Comparison of ENCODE assay signal across 6 cellular contexts in the genomic region with DNA sequence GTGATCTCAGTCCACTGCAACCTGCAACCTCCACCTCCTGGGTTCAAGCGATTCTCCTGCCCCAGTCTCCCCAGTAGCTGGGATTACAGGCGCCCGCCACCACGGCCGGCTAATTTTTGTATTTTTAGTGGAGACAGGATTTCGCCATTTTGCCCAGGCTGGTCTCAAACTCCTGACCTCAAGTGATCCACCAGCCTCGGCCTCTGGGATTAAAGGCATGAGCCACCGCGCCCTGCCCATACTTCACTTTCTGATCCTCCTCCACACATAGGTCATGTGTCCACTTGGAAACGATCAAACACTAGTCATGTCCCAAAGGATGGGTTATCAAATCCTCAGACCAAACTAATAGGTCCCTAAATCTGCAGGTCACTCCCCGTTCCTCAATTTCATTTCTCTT. TPM values are rescaled to one million over a fixed set of nuclear protein-coding genes. Genes with fewer than 3 reads are reported as not detected.
DNase-seq lines count a peak whose midpoint lies in the region; ATAC-seq and TF ChIP-seq lines count a peak whose summit lies in the region.
"Not testable (repeated sequence)": the region's sequence is repeated elsewhere in the genome, so short reads cannot be mapped to it uniquely, and the experiment has no call there.

No MANE protein-coding gene starts in this region.

- H3K9me3 Mint-ChIP-seq in activated T-cell treated with anti-CD3 and anti-CD28 coated beads, Interleukin-2, amount 50 U/mL, for 24 hours: not testable (repeated sequence)

- not testable (repeated sequence) for H3K27me3 ChIP-seq in BLaER1; Loucy (ENCODE audit: insufficient read depth, low read length, poor library complexity, severe bottlenecking); ectodermal cell (ENCODE audit: control insufficient read depth, insufficient read depth, low read length, poor library complexity, severe bottlenecking); gastrocnemius medialis

- not testable (repeated sequence) for H3F3A ChIP-seq in Loucy (ENCODE audit: low read depth)

- H3K36me3 Mint-ChIP-seq in activated T-cell treated with anti-CD3 and anti-CD28 coated beads, Interleukin-2, amount 50 U/mL, for 24 hours (ENCODE audit: low read depth): peaks cover 27% of the 10 kb centered on the region

- H2AFZ ChIP-seq in Loucy (ENCODE audit: low read length): not testable (repeated sequence)

- H3K27ac ChIP-seq in BLaER1 (peak overlapping the region; percentile 60; the same call in 1 of the 2 replicates), gastrocnemius medialis (peak overlapping the region; percentile 89 to 98 (median 96))
- not testable (repeated sequence) for H3K27ac ChIP-seq in ectodermal cell (ENCODE audit: insufficient read depth, low read depth, low read length, poor library complexity, severe bottlenecking)

- peak overlapping the region; percentile 96 for H3K4me3 Mint-ChIP-seq in activated T-cell treated with anti-CD3 and anti-CD28 coated beads, Interleukin-2, amount 50 U/mL, for 24 hours

- DNase-seq in activated T-cell treated with anti-CD3 and anti-CD28 coated beads, Interleukin-2, amount 50 U/mL, for 24 hours; gastrocnemius medialis: not testable (repeated sequence)
- peak; percentile 5 for DNase-seq in kidney glomerular epithelial cell (lab: John Stamatoyannopoulos, UW)

- H3K27ac Mint-ChIP-seq in activated T-cell treated with anti-CD3 and anti-CD28 coated beads, Interleukin-2, amount 50 U/mL, for 24 hours: peak overlapping the region; percentile 99

- intact Hi-C loops in gastrocnemius medialis (cut with DNase I; ENCODE audit: low total_unique reads): not testable (repeated sequence)

- H3K36me3 ChIP-seq in BLaER1 (peaks cover 44% of the 10 kb centered on the region), gastrocnemius medialis (peaks cover 0 to 35% of the 10 kb centered on the region in 2 donors)
- H3K36me3 ChIP-seq in Loucy (ENCODE audit: insufficient read depth, low read length); ectodermal cell (ENCODE audit: control insufficient read depth, insufficient read depth, low read length): not testable (repeated sequence)

- not testable (repeated sequence) for H3K27me3 Mint-ChIP-seq in activated T-cell treated with anti-CD3 and anti-CD28 coated beads, Interleukin-2, amount 50 U/mL, for 24 hours

- H3K9me3 ChIP-seq in BLaER1; Loucy (ENCODE audit: insufficient read depth, low read depth, low read length); ectodermal cell (ENCODE audit: control insufficient read depth, low read length); gastrocnemius medialis: not testable (repeated sequence)

- H3K9ac ChIP-seq in BLaER1 (peak overlapping the region; percentile 80), Loucy (ENCODE audit: low read depth, low read length, poor library complexity, severe bottlenecking) (peak overlapping the region; percentile 80)

- H3K79me2 ChIP-seq in Loucy (ENCODE audit: insufficient read depth, low read length): peaks cover 47% of the 10 kb centered on the region

- H3K4me1 ChIP-seq in BLaER1 (peaks cover 26% of the 10 kb centered on the region), Loucy (ENCODE audit: insufficient read depth, low read length, poor library complexity, severe bottlenecking) (peaks cover 45% of the 10 kb centered on the region), gastrocnemius medialis (peaks cover 26 to 40% of the 10 kb centered on the region in 2 donors)
- not testable (repeated sequence) for H3K4me1 ChIP-seq in ectodermal cell (ENCODE audit: control insufficient read depth, insufficient read depth, low read length)

- 87 to 91% methylated on average over 11 of the region's 11 CpGs for WGBS in ectodermal cell, 2 experiments

- in situ Hi-C loops in gastrocnemius medialis (cut with MboI; ENCODE audit: low sequenced_read_pairs in 4 of 4): not testable (repeated sequence)

- TF ChIP-seq POLR2A in gastrocnemius medialis (IDR thresholded peaks at IDR 0.05): not testable (repeated sequence)

- ATAC-seq in gastrocnemius medialis: not testable (repeated sequence)

- H4K20me1 ChIP-seq in BLaER1 (peaks cover 19% of the 10 kb centered on the region), Loucy (ENCODE audit: insufficient read depth, low read length, poor library complexity, severe bottlenecking) (peaks cover 19% of the 10 kb centered on the region)

- not testable (repeated sequence) for H3K9me2 ChIP-seq in Loucy (replicated peaks; ENCODE audit: low read depth, low read length)

- TF ChIP-seq CTCF in Loucy (conservative IDR thresholded peaks at IDR 0.05; ENCODE audit: low read length); gastrocnemius medialis (IDR thresholded peaks at IDR 0.05 in 4 of 5, conservative IDR thresholded peaks at IDR 0.05 in 1 of 5): not testable (repeated sequence)

- peaks cover 34% of the 10 kb centered on the region for H3K4me1 Mint-ChIP-seq in activated T-cell treated with anti-CD3 and anti-CD28 coated beads, Interleukin-2, amount 50 U/mL, for 24 hours (ENCODE audit: low read depth)

- peak overlapping the region; percentile 78 for H3K4me3 ChIP-seq in BLaER1
- peak overlapping the region; percentile 75 for H3K4me3 ChIP-seq in Loucy (ENCODE audit: low read length, poor library complexity, severe bottlenecking)
- peak overlapping the region; percentile 87 for H3K4me3 ChIP-seq in ectodermal cell (ENCODE audit: insufficient read depth, low read depth, low read length)
- H3K4me3 ChIP-seq in gastrocnemius medialis: peak overlapping the region; percentile 70 to 95 (median 89)

- peak overlapping the region; percentile 92 for H3K4me2 ChIP-seq in BLaER1
- H3K4me2 ChIP-seq in Loucy (ENCODE audit: low read depth, low read length, poor library complexity, severe bottlenecking): peak overlapping the region; percentile 99

RNA-seq across cellular contexts. Expression of a gene that starts 1.2 kb away (rescaled TPM):
- polyA plus RNA-seq in ectodermal cell (2013, experiment 1 of 4): 64.6 TPM
- 67.8 TPM for polyA plus RNA-seq in ectodermal cell (2013, experiment 2 of 4)
- polyA plus RNA-seq in ectodermal cell (2013, experiment 3 of 4): 63.7 TPM
- 64.0 TPM for polyA plus RNA-seq in ectodermal cell (2013, experiment 4 of 4)
- 100 to 1,000 TPM in 1 of 4 donors, 10 to 100 TPM in 3; 60.4 to 114 (median 75.1) TPM for total RNA-seq in gastrocnemius medialis

RNA-seq across cellular contexts. Expression of a gene that starts 17.9 kb away (rescaled TPM):
- polyA plus RNA-seq in ectodermal cell (2013, experiment 1 of 4): 28.5 TPM
- 31.7 TPM for polyA plus RNA-seq in ectodermal cell (2013, experiment 2 of 4)
- 24.2 TPM for polyA plus RNA-seq in ectodermal cell (2013, experiment 3 of 4)
- 22.4 TPM for polyA plus RNA-seq in ectodermal cell (2013, experiment 4 of 4)
- total RNA-seq in gastrocnemius medialis: 10 to 100 TPM; 11.6 to 13.8 (median 13.0) TPM

RNA-seq across cellular contexts. Expression of a gene that starts 44.7 kb away (rescaled TPM):
- polyA plus RNA-seq in ectodermal cell (2013, experiment 1 of 4): not detected
- polyA plus RNA-seq in ectodermal cell (2013, experiment 2 of 4): not detected
- polyA plus RNA-seq in ectodermal cell (2013, experiment 3 of 4): not detected
- polyA plus RNA-seq in ectodermal cell (2013, experiment 4 of 4): not detected
- not detected for total RNA-seq in gastrocnemius medialis

RNA-seq across cellular contexts. Expression of a gene that starts 55.9 kb away (rescaled TPM):
- polyA plus RNA-seq in ectodermal cell (2013, experiment 1 of 4): 18.7 TPM
- 25.0 TPM for polyA plus RNA-seq in ectodermal cell (2013, experiment 2 of 4)
- 17.1 TPM for polyA plus RNA-seq in ectodermal cell (2013, experiment 3 of 4)
- 18.3 TPM for polyA plus RNA-seq in ectodermal cell (2013, experiment 4 of 4)
- 10 to 100 TPM; 19.4 to 31.4 (median 23.5) TPM for total RNA-seq in gastrocnemius medialis
